1 cellular context compared by ENCODE assay signal in the genomic region with DNA sequence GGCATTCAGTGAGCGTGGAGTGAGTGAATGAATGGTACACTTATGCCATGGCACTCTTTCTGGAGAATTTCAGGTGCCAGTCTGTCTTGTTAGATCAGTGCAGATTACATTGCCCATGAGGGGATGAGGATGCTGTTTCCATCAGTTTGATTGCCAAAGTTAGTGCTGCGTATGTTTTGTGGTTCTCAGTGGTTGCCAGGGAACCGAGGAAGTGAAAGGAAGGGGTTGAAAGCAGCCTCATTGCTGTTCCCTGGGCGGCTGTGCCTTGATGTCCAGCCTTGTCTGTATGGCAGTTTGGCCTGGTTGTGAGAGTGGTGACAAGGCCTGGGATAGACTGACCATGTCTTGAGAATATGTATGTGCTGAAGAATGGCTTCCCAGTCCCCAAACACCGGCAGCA.
TF ChIP-seq lines count a peak whose summit lies in the region.

No MANE protein-coding gene starts in this region.

TF ChIP-seq in HepG2, 621 proteins besides CTCF, POLR2A, EP300 and RAD21 (continued from another document):
- no peak for TF ChIP-seq FOSL1 (CRISPR knock-in tag; IDR thresholded peaks at IDR 0.05; ENCODE audit: borderline replicate concordance)
